Comparison of ENCODE assay signal across 10 cellular contexts in the genomic region with DNA sequence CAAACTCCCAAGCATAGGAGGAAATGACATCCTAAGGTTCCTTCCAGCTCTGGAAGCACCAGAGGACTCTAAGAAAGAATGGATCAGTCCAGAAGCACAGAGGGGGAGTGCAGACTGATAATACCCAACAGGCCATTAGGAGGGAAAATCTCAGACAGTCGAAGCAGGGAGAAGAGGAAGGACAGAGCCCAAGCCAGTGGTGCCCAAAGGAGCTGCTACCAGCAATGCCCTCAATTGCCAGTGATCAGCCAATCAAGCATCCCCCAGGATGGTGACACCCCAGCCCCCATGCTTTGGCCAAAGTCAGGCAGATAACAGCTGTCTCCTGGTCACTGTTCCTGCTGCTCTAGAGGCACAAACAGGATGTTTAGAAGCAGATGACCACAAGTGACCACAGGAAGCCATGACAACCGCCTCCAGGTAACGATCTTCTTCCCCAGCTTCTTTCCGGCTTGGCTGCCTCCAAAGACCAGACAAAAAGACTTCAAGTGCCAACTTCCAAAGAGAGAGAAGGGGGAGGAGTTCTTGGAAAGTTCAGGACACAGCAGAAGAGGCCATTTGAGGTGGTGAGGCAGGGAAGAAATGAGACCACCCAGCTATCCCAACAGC. TPM values are rescaled to one million over a fixed set of nuclear protein-coding genes. Genes with fewer than 3 reads are reported as not detected.
DNase-seq lines count a peak whose midpoint lies in the region; ATAC-seq and TF ChIP-seq lines count a peak whose summit lies in the region.
"Had no signal": no experiment of that assay in that cellular context is flagged by ENCODE, and none has a peak within 500 bp of the region (broad histone marks: within the 10 kb centered on the region; RNA-seq: fewer than 3 reads in every experiment).

No MANE protein-coding gene starts in this region.

- no peaks in the 10 kb centered on the region for H3K27me3 Mint-ChIP-seq in activated CD4-positive, alpha-beta T cell treated with anti-CD3 and anti-CD28 coated beads, Interleukin-2, amount 10 ng/mL, durations not matched to agents 24 days and 14 days

- peak overlapping the region; percentile 81 for H3K27ac ChIP-seq in adipose tissue (ENCODE audit: low read depth, low read length)
- H3K27ac ChIP-seq in suprapubic skin: peak overlapping the region; percentile 81

- peak; percentile 26 for ATAC-seq in left lobe of liver
- ATAC-seq in GM21381 (IDR thresholded peaks at IDR 0.05; ENCODE audit: unreplicated experiment): no peak

- H3K36me3 Mint-ChIP-seq in activated CD4-positive, alpha-beta T cell treated with anti-CD3 and anti-CD28 coated beads, Interleukin-2, amount 10 ng/mL, durations not matched to agents 24 days and 14 days (ENCODE audit: low read depth): peaks cover 38% of the 10 kb centered on the region

- no peak for TF ChIP-seq EP300 in suprapubic skin (IDR thresholded peaks at IDR 0.05)

- H3K27ac Mint-ChIP-seq in activated CD4-positive, alpha-beta T cell treated with anti-CD3 and anti-CD28 coated beads, Interleukin-2, amount 10 ng/mL, durations not matched to agents 24 days and 14 days: no peak overlapping the region

- peak overlapping the region; percentile 24 for H3K4me3 ChIP-seq in suprapubic skin

- no peak for DNase-seq in activated CD4-positive, alpha-beta T cell treated with anti-CD3 and anti-CD28 coated beads, Interleukin-2, amount 10 ng/mL, durations not matched to agents 24 days and 14 days
- DNase-seq in activated CD4-positive, alpha-beta T cell treated with anti-CD3 and anti-CD28 coated beads, Interleukin-2, amount 50 U/mL, for 1 hour: no peak
- no peak for DNase-seq in left lobe of liver (ENCODE audit: low spot score)
- DNase-seq in suprapubic skin (ENCODE audit: low spot score in 2 of 2): no peak
- DNase-seq in NCI-H187 treated with DMSO at 0.1 percent for 48 hours (lab: John Stamatoyannopoulos, UW): no peak
- DNase-seq in GOT3 (lab: John Stamatoyannopoulos, UW): no peak
- DNase-seq: HCEC 1CT had no signal

- H3K4me1 ChIP-seq in suprapubic skin: peaks cover 95% of the 10 kb centered on the region

- no peaks in the 10 kb centered on the region for H3K9me3 Mint-ChIP-seq in activated CD4-positive, alpha-beta T cell treated with anti-CD3 and anti-CD28 coated beads, Interleukin-2, amount 10 ng/mL, durations not matched to agents 24 days and 14 days
- H3K9me3 Mint-ChIP-seq: neural crest cell had no signal

- 34 to 79% (median 43%) methylated on average over 4 of the region's 4 CpGs for whole genome bisulfite sequencing in adipose tissue, 3 donors
- 58% methylated on average over 4 of the region's 4 CpGs for WGBS in suprapubic skin

- H3K4me1 Mint-ChIP-seq in activated CD4-positive, alpha-beta T cell treated with anti-CD3 and anti-CD28 coated beads, Interleukin-2, amount 10 ng/mL, durations not matched to agents 24 days and 14 days: peaks cover 64% of the 10 kb centered on the region

- TF ChIP-seq POLR2A in suprapubic skin (IDR thresholded peaks at IDR 0.05): no peak

- no peaks in the 10 kb centered on the region for H3K9me3 ChIP-seq in suprapubic skin

- peak overlapping the region; percentile 70 for H3K4me3 Mint-ChIP-seq in activated CD4-positive, alpha-beta T cell treated with anti-CD3 and anti-CD28 coated beads, Interleukin-2, amount 10 ng/mL, durations not matched to agents 24 days and 14 days
- H3K4me3 Mint-ChIP-seq: neural crest cell had no signal

- TF ChIP-seq CTCF in suprapubic skin (IDR thresholded peaks at IDR 0.05): no peak

- no peaks in the 10 kb centered on the region for H3K27me3 ChIP-seq in suprapubic skin

- H3K36me3 ChIP-seq in suprapubic skin: no peaks in the 10 kb centered on the region

- intact Hi-C loops in activated CD4-positive, alpha-beta T cell treated with anti-CD3 and anti-CD28 coated beads, Interleukin-2, amount 10 ng/mL, durations not matched to agents 24 days and 14 days (cut with micrococcal nuclease): no loop called here

RNA-seq across cellular contexts. Expression of gene PXN, which starts 16.2 kb away (rescaled TPM):
- total RNA-seq in activated CD4-positive, alpha-beta T cell treated with anti-CD3 and anti-CD28 coated beads, Interleukin-2, amount 10 ng/mL, durations not matched to agents 24 days and 14 days: 48.4 and 51.2 TPM in 2 replicates
- polyA plus RNA-seq in adipose tissue: 100 to 1,000 TPM in 1 of 3 donors, 10 to 100 TPM in 2; 24.5 to 126 (median 77.4) TPM
- 24.0 TPM for total RNA-seq in left lobe of liver
- total RNA-seq in suprapubic skin: 10 to 100 TPM; 37.2 to 63.7 (median 51.6) TPM

RNA-seq across cellular contexts. Expression of gene RNU4-2, which starts 42.3 kb away (rescaled TPM):
- 5,486 and 6,492 TPM in 2 replicates for total RNA-seq in activated CD4-positive, alpha-beta T cell treated with anti-CD3 and anti-CD28 coated beads, Interleukin-2, amount 10 ng/mL, durations not matched to agents 24 days and 14 days
- polyA plus RNA-seq in adipose tissue: not detected
- total RNA-seq in left lobe of liver (3,631 TPM), suprapubic skin (under 1 TPM; under 0.01 TPM)

RNA-seq across cellular contexts. Expression of gene RNU4-1, which starts 43.7 kb away (rescaled TPM):
- total RNA-seq in activated CD4-positive, alpha-beta T cell treated with anti-CD3 and anti-CD28 coated beads, Interleukin-2, amount 10 ng/mL, durations not matched to agents 24 days and 14 days: 2,196 and 2,563 TPM in 2 replicates
- not detected for polyA plus RNA-seq in adipose tissue
- total RNA-seq in left lobe of liver (1,949 TPM), suprapubic skin (not detected)

RNA-seq across cellular contexts. Expression of gene RPLP0, which starts 48.5 kb away (rescaled TPM):
- 2,659 and 2,699 TPM in 2 replicates for total RNA-seq in activated CD4-positive, alpha-beta T cell treated with anti-CD3 and anti-CD28 coated beads, Interleukin-2, amount 10 ng/mL, durations not matched to agents 24 days and 14 days
- 1,000 to 10,000 TPM; 3,544 to 4,823 (median 4,317) TPM for polyA plus RNA-seq in adipose tissue
- total RNA-seq in left lobe of liver (743 TPM), suprapubic skin (1,000 to 10,000 TPM; 1,993 to 4,861 (median 3,987) TPM)

RNA-seq across cellular contexts. Expression of gene SIRT4, which starts 52.8 kb away (rescaled TPM):
- 1.1 and 2.5 TPM in 2 replicates for total RNA-seq in activated CD4-positive, alpha-beta T cell treated with anti-CD3 and anti-CD28 coated beads, Interleukin-2, amount 10 ng/mL, durations not matched to agents 24 days and 14 days
- under 1 TPM; 0.56 to 0.93 (median 0.91) TPM for polyA plus RNA-seq in adipose tissue
- total RNA-seq in left lobe of liver (3.4 TPM), suprapubic skin (1 to 10 TPM; 1.8 to 4.4 (median 3.6) TPM)

Comparison
In these comparisons a context has a peak if more than half of its experiments do, and no peak if none do; other contexts are left out.
1. RNA of gene RNU4-2, which starts 42.3 kb away (total RNA-seq): 5,486 to 6,492 TPM in activated CD4-positive, alpha-beta T cell treated with anti-CD3 and anti-CD28 coated beads, Interleukin-2, amount 10 ng/mL, durations not matched to agents 24 days and 14 days and 3,631 TPM in left lobe of liver (single experiment); under 0.01 TPM in suprapubic skin; every median in the first group is over 1,000 times any median in the second.
2. RNA of gene RNU4-1, which starts 43.7 kb away (total RNA-seq): 2,196 to 2,563 TPM in activated CD4-positive, alpha-beta T cell treated with anti-CD3 and anti-CD28 coated beads, Interleukin-2, amount 10 ng/mL, durations not matched to agents 24 days and 14 days and 1,949 TPM in left lobe of liver (single experiment); not detected in suprapubic skin; every median in the first group is over 1,000 times any median in the second.